ENCODE assay signal across 8 cellular contexts in genomic region chr6:149923327-149923986, GRCh38. TPM values are rescaled to one million over a fixed set of nuclear protein-coding genes. Genes with fewer than 3 reads are reported as not detected.
DNase-seq lines count a peak whose midpoint lies in the region; ATAC-seq and TF ChIP-seq lines count a peak whose summit lies in the region.

No MANE protein-coding gene starts in this region.

- no peak for ATAC-seq in HG03097 (IDR thresholded peaks at IDR 0.05; ENCODE audit: low FRiP score, unreplicated experiment)
- no peak for ATAC-seq in HG03460 (IDR thresholded peaks at IDR 0.05; ENCODE audit: unreplicated experiment)

- TF ChIP-seq CTCF in breast epithelium (IDR thresholded peaks at IDR 0.05): no peak
- no peak for TF ChIP-seq CTCF in transverse colon (IDR thresholded peaks at IDR 0.05)

- no peak overlapping the region for H3K56ac ChIP-seq in mesendoderm (ENCODE audit: low read length)

- intact Hi-C loops in breast epithelium (cut with DNase I; ENCODE audit: low total_unique reads) (no loop called here), transverse colon (cut with DNase I; ENCODE audit: low total_unique reads) (no loop called here)

- peak; percentile 49 for DNase-seq in activated CD8-positive, alpha-beta memory T cell treated with anti-CD3 and anti-CD28 coated beads, Interleukin-2, amount 50 U/mL, for 48 hours
- no peak for DNase-seq in activated CD8-positive, alpha-beta memory T cell treated with anti-CD3 and anti-CD28 coated beads, Interleukin-2, amount 50 U/mL, for 4 hours
- peak in 1 of 2 donors; percentile 28 for DNase-seq in breast epithelium (ENCODE audit: low spot score in 2 of 2)
- no peak for DNase-seq in mesendoderm
- DNase-seq in transverse colon: no peak
- DNase-seq in stimulated activated CD4-positive, alpha-beta T cell treated with anti-CD3 and anti-CD28 coated beads, Interleukin-2, amount 100 ng/mL, for 48 hours: no peak

- in situ Hi-C loops in transverse colon (cut with MboI; ENCODE audit: low pct_ligation_motif_present in 1 of 4, low pct_unique_long_range_greater_than_20kb in 1 of 4, low sequenced_read_pairs in 3 of 4): loop anchor here in 3 of 4 donors (5.0 to 10.0 kb wide), 4 partner anchors 79 to 199 kb away; no protein-coding TSS in a partner anchor

- peak overlapping the region; percentile 38 to 79 (median 59) for H3K4me3 ChIP-seq in breast epithelium
- H3K4me3 ChIP-seq in mesendoderm (ENCODE audit: low read length): no peak overlapping the region
- peak overlapping the region in 3 of 4 donors; percentile 18 to 56 (median 42) for H3K4me3 ChIP-seq in transverse colon

- H3K27me3 ChIP-seq in breast epithelium (no peaks in the 10 kb centered on the region), mesendoderm (ENCODE audit: insufficient read depth, low read length, poor library complexity) (peaks cover 33% of the 10 kb centered on the region), transverse colon (peaks cover 44% of the 10 kb centered on the region)

- H3K4me1 ChIP-seq in breast epithelium (peaks cover 0 to 4% of the 10 kb centered on the region in 2 donors), mesendoderm (ENCODE audit: control insufficient read depth, low read depth, low read length) (no peaks in the 10 kb centered on the region), transverse colon (peaks cover 10 to 33% (median 21%) of the 10 kb centered on the region in 4 donors)

- H3K18ac ChIP-seq in mesendoderm (ENCODE audit: low read length): no peak overlapping the region

- H2BK15ac ChIP-seq in mesendoderm (replicated peaks; ENCODE audit: low read depth): no peak overlapping the region

- H3K27ac ChIP-seq in breast epithelium (peak overlapping the region in 1 of 2 donors; percentile 6), mesendoderm (ENCODE audit: low read depth, low read length) (no peak overlapping the region), transverse colon (no peak overlapping the region)

- no peak for TF ChIP-seq EP300 in transverse colon (IDR thresholded peaks at IDR 0.05; ENCODE audit: low read depth)

- no peak overlapping the region for H3K9ac ChIP-seq in mesendoderm (ENCODE audit: low read length)

- no peak overlapping the region for H3K4ac ChIP-seq in mesendoderm (ENCODE audit: low read depth, low read length)

- H3K4me2 ChIP-seq in mesendoderm (ENCODE audit: low read length): peak overlapping the region; percentile 1

- no peak overlapping the region for H2AK5ac ChIP-seq in mesendoderm (ENCODE audit: low read length)

- no peak for TF ChIP-seq POLR2A in breast epithelium (IDR thresholded peaks at IDR 0.05)
- no peak for TF ChIP-seq POLR2A in transverse colon (IDR thresholded peaks at IDR 0.05)

- H4K5ac ChIP-seq in mesendoderm (ENCODE audit: low read length): no peak overlapping the region

- no peaks in the 10 kb centered on the region for H3K9me3 ChIP-seq in breast epithelium
- H3K9me3 ChIP-seq in transverse colon: no peaks in the 10 kb centered on the region

- no peak overlapping the region for H3K23ac ChIP-seq in mesendoderm (ENCODE audit: low read length)

- H3K36me3 ChIP-seq in breast epithelium: no peaks in the 10 kb centered on the region
- no peaks in the 10 kb centered on the region for H3K36me3 ChIP-seq in mesendoderm (ENCODE audit: control insufficient read depth, insufficient read depth, low read length)
- no peaks in the 10 kb centered on the region for H3K36me3 ChIP-seq in transverse colon

- H3K79me1 ChIP-seq in mesendoderm (ENCODE audit: low read length): no peaks in the 10 kb centered on the region

- H4K8ac ChIP-seq in mesendoderm (ENCODE audit: low read depth, low read length): no peak overlapping the region

- no peaks in the 10 kb centered on the region for H3K79me2 ChIP-seq in mesendoderm (ENCODE audit: control insufficient read depth, insufficient read depth, low read length)

- H2BK5ac ChIP-seq in mesendoderm (ENCODE audit: low read length): no peak overlapping the region

- no CpG with 5 or more reads among the region's 33 CpGs for WGBS in mesendoderm (ENCODE audit: extremely low coverage, insufficient coverage, low lambda C conversion rate)
- 2 to 32% methylated on average over 14 to 33 of the region's 33 CpGs for WGBS in transverse colon (ENCODE audit: low coverage in 1 of 2), 2 donors

- no peak overlapping the region for H2BK120ac ChIP-seq in mesendoderm (ENCODE audit: low read depth, low read length)

RNA-seq across cellular contexts. Expression of gene RAET1G, which starts 0.5 kb away (rescaled TPM):
- total RNA-seq in breast epithelium (1 to 10 TPM in 1 of 3 donors, not detected in 2; 2.2 TPM), transverse colon (not detected)
- 0.03 TPM for polyA plus RNA-seq in mesendoderm (2013, experiment 1 of 2)
- polyA plus RNA-seq in mesendoderm (2013, experiment 2 of 2): not detected

RNA-seq across cellular contexts. Expression of gene ULBP2, which starts 18.4 kb away (rescaled TPM):
- total RNA-seq in breast epithelium (1 to 10 TPM in 1 of 3 donors, under 1 TPM in 1, not detected in 1; 0.88 to 1.3 TPM), transverse colon (not detected)
- polyA plus RNA-seq in mesendoderm (2013, experiment 1 of 2): 0.14 TPM
- 0.15 TPM for polyA plus RNA-seq in mesendoderm (2013, experiment 2 of 2)

RNA-seq across cellular contexts. Expression of gene RAET1E, which starts 25.5 kb away (rescaled TPM):
- total RNA-seq in breast epithelium: 1 to 10 TPM in 1 of 3 donors, not detected in 2; 2.0 TPM
- polyA plus RNA-seq in mesendoderm (2013, experiment 1 of 2): not detected
- not detected for polyA plus RNA-seq in mesendoderm (2013, experiment 2 of 2)
- not detected for total RNA-seq in transverse colon

RNA-seq across cellular contexts. Expression of gene ULBP1, which starts 40.3 kb away (rescaled TPM):
- total RNA-seq in breast epithelium (under 1 TPM in 2 of 3 donors, not detected in 1; under 0.01 to 0.29 TPM), transverse colon (not detected)
- polyA plus RNA-seq in mesendoderm (2013, experiment 1 of 2): 1.2 TPM
- 1.2 TPM for polyA plus RNA-seq in mesendoderm (2013, experiment 2 of 2)

RNA-seq across cellular contexts. Expression of gene LRP11, which starts 59.3 kb away (rescaled TPM):
- total RNA-seq in breast epithelium (10 to 100 TPM; 30.6 to 44.9 (median 35.8) TPM), transverse colon (10 to 100 TPM in 3 of 4 donors, 1 to 10 TPM in 1; 2.2 to 50.5 (median 21.2) TPM)
- polyA plus RNA-seq in mesendoderm (2013, experiment 1 of 2): 4.5 TPM
- 4.4 TPM for polyA plus RNA-seq in mesendoderm (2013, experiment 2 of 2)
